11 cellular contexts compared by ENCODE assay signal in the genomic region with DNA sequence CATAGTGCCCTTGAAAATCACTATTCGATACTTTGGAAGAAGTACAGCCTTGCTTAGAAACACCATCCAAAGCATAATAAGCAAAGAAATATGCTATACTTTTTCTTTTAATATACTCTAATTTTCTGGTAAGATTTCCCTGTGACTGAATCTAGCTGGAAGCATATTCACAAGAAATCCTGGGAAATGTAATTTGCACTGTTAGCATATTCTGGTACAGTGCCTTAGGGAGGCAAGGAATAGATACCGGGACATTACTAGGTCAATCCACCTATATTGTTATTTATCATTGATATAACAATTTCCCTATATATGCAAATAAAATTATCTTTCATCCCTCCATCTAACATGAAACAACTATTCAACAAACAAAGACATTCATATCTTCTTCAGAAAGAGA.
"Had no signal": no experiment of that assay in that cellular context is flagged by ENCODE, and none has a peak within 500 bp of the region (broad histone marks: within the 10 kb centered on the region; RNA-seq: fewer than 3 reads in every experiment).

No MANE protein-coding gene starts in this region.

- H3K4me2 ChIP-seq: GM23338 had no signal

- FAIRE-seq: H1, H54 had no signal

- H3K27ac ChIP-seq: GM23248 had no signal

- H3K9ac ChIP-seq: GM23248 had no signal

- H3K9me3 ChIP-seq: HAP-1 had no signal

- DNase-seq: GM23248, GOT3, H7, H9, HCEC 1CT, HFFc6 had no signal

- ATAC-seq: GM23338, HCT116 had no signal

- H3K4me3 ChIP-seq: GM23248, GM23338, HAP-1 had no signal

- H3K36me3 ChIP-seq: HAP-1 had no signal

- H2AFZ ChIP-seq: GM23248, GM23338 had no signal

- H3K4me1 ChIP-seq: HAP-1 had no signal
